In the genomic region with DNA sequence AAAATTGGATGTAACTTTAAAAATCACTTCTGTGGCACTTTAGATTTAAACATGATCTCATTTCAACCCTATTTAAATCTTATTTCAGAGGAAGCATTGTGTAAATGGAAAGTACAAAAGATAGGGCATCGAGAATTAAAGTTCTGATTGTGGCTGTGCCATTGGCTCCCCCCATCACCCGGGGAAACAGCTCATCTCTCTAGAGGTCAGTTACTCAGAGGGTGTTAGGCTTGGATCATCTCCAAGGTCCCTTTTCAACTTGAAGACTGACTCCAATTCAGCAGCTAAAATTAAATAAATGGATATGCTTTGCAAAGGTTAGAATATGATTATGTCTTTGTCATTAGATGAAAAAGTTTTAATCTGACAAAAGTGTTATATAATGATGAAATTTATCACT, we compare ENCODE assay signal across 15 cellular contexts. TPM values are rescaled to one million over a fixed set of nuclear protein-coding genes. Genes with fewer than 3 reads are reported as not detected.
DNase-seq lines count a peak whose midpoint lies in the region; ATAC-seq lines count a peak whose summit lies in the region.
"Had no signal": no experiment of that assay in that cellular context is flagged by ENCODE, and none has a peak within 500 bp of the region (broad histone marks: within the 10 kb centered on the region; RNA-seq: fewer than 3 reads in every experiment).

No MANE protein-coding gene starts in this region.

- H3K27ac Mint-ChIP-seq in T-cell: no peak overlapping the region
- no peak overlapping the region for H3K27ac Mint-ChIP-seq in activated naive CD8-positive, alpha-beta T cell treated with anti-CD3 and anti-CD28 coated beads for 36 hours
- H3K27ac Mint-ChIP-seq: CD4-positive, CD25-positive, alpha-beta regulatory T cell; GM23338 had no signal

- peaks cover 0 to 5% (median 0%) of the 10 kb centered on the region in 3 donors for H3K9me3 Mint-ChIP-seq in T-cell
- no peaks in the 10 kb centered on the region for H3K9me3 Mint-ChIP-seq in activated naive CD8-positive, alpha-beta T cell treated with anti-CD3 and anti-CD28 coated beads for 36 hours
- H3K9me3 Mint-ChIP-seq: GM23338 had no signal

- CTCF ChIA-PET in T-cell (lab: Charles Lee): no interaction called here

- H3K27me3 Mint-ChIP-seq in T-cell: no peaks in the 10 kb centered on the region
- no peaks in the 10 kb centered on the region for H3K27me3 Mint-ChIP-seq in activated naive CD8-positive, alpha-beta T cell treated with anti-CD3 and anti-CD28 coated beads for 36 hours
- H3K27me3 Mint-ChIP-seq: CD4-positive, CD25-positive, alpha-beta regulatory T cell had no signal

- no peaks in the 10 kb centered on the region for H3K36me3 Mint-ChIP-seq in T-cell
- no peaks in the 10 kb centered on the region for H3K36me3 Mint-ChIP-seq in activated naive CD8-positive, alpha-beta T cell treated with anti-CD3 and anti-CD28 coated beads for 36 hours
- H3K36me3 Mint-ChIP-seq: CD4-positive, CD25-positive, alpha-beta regulatory T cell had no signal

- H3K4me1 Mint-ChIP-seq in T-cell: no peaks in the 10 kb centered on the region
- no peaks in the 10 kb centered on the region for H3K4me1 Mint-ChIP-seq in activated naive CD8-positive, alpha-beta T cell treated with anti-CD3 and anti-CD28 coated beads for 36 hours
- H3K4me1 Mint-ChIP-seq: CD4-positive, CD25-positive, alpha-beta regulatory T cell had no signal

- POLR2A ChIA-PET in T-cell (lab: Charles Lee): no interaction called here

- H3K4me3 Mint-ChIP-seq in T-cell: no peak overlapping the region
- H3K4me3 Mint-ChIP-seq in activated naive CD8-positive, alpha-beta T cell treated with anti-CD3 and anti-CD28 coated beads for 36 hours: no peak overlapping the region
- H3K4me3 Mint-ChIP-seq: CD4-positive, CD25-positive, alpha-beta regulatory T cell; GM23338 had no signal

- ATAC-seq in HG02588 (IDR thresholded peaks at IDR 0.05; ENCODE audit: unreplicated experiment) (no peak), T-cell (replicated peaks in 1 of 4) (no peak)
- ATAC-seq: GM12878, GM23338, HepG2 had no signal

- DNase-seq in NCI-H1092 treated with DMSO at 0.1 percent for 48 hours (lab: John Stamatoyannopoulos, UW) (peak; percentile 30), NCI-H1092 (lab: John Stamatoyannopoulos, UW) (no peak), Ammon's horn (ENCODE audit: low spot score) (peak; percentile 32), SHP77 treated with DMSO at 0.1 percent for 48 hours (lab: John Stamatoyannopoulos, UW) (peak; percentile 17), globus pallidus (ENCODE audit: low spot score) (peak; percentile 58), T-cell (no peak)
- no peak for DNase-seq in activated naive CD8-positive, alpha-beta T cell treated with anti-CD3 and anti-CD28 coated beads for 36 hours
- DNase-seq: CD4-positive, CD25-positive, alpha-beta regulatory T cell; DMS 273 treated with DMSO at 0.1 percent for 48 hours; H7 had no signal

RNA-seq across cellular contexts. Expression of a gene that starts 20.0 kb away (rescaled TPM):
- under 1 TPM in 2 of 5 donors, not detected in 3; 0.23 to 0.25 TPM for total RNA-seq in T-cell
- under 1 TPM; 0.21 to 0.40 TPM for total RNA-seq in activated naive CD8-positive, alpha-beta T cell treated with anti-CD3 and anti-CD28 coated beads for 36 hours
- total RNA-seq: CD4-positive, CD25-positive, alpha-beta regulatory T cell; G401; GM12878; HepG2 had no signal

Comparison
In these comparisons a context has a peak if more than half of its experiments do, and no peak if none do; other contexts are left out.
1. DNase-seq: peak in NCI-H1092 treated with DMSO at 0.1 percent for 48 hours (single experiment), Ammon's horn (single experiment), SHP77 treated with DMSO at 0.1 percent for 48 hours (single experiment) and globus pallidus (single experiment); none in NCI-H1092 (single experiment), T-cell (0 of 34) and activated naive CD8-positive, alpha-beta T cell treated with anti-CD3 and anti-CD28 coated beads for 36 hours (single experiment).